Comparison of ENCODE assay signal across 29 cellular contexts in the genomic region with DNA sequence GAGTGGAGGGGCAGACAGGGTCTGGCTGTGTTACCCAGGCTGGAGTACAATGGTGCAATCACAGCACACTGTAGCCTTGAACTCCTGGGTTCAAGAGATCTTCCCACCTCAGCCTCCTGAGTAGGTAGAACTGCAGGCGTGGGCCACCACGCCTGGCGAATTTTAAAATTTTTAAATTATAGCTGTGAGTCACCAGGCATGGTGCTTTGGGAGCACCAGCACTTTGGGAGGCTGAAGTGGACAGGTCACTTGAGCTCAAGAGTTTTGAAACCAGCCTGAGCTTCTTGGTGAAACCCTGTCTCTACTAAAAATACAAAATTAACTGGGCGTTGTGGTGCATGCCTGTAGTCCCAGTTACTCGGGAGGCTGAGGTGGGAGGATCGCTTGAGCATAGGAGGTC.
"Had no signal": no experiment of that assay in that cellular context is flagged by ENCODE, and none has a peak within 500 bp of the region (broad histone marks: within the 10 kb centered on the region; RNA-seq: fewer than 3 reads in every experiment).

No MANE protein-coding gene starts in this region.

- H3K4me1 ChIP-seq: pancreas, testis had no signal

- H3K27ac ChIP-seq: neutrophil, pancreas, psoas muscle, skin epidermis, spleen, suprapubic skin, testis, tibial artery, transverse colon, vagina had no signal

- H3K4me3 ChIP-seq: pancreas, psoas muscle, skin epidermis, smooth muscle cell, spleen, suprapubic skin, testis, tibial artery, transverse colon, vagina had no signal

- FAIRE-seq: urothelium cell line had no signal

- H3K36me3 ChIP-seq: neutrophil, pancreas, tibial artery, vagina had no signal

- ATAC-seq: naive thymus-derived CD8-positive, alpha-beta T cell; natural killer cell treated with Interleukin-12 subunit alpha and Interleukin-12 subunit beta and Interleukin-15 and Interleukin-18, amount 100 ng/mL, for 72 hours; pancreas; right cardiac atrium; sciatic nerve; stimulated activated memory B cell treated with anti-CD40 and anti-IgM and Interleukin-4, amounts not matched to agents 10 μg/mL and 1 μg/mL and 100 μg/mL, for 72 hours; stimulated activated naive CD8-positive, alpha-beta T cell treated with anti-CD3 and anti-CD28 coated beads, Interleukin-15, amount 100 ng/mL, for 72 hours; stimulated activated naive CD8-positive, alpha-beta T cell treated with anti-CD3 and anti-CD28 coated beads, Interleukin-15, Interleukin-2, amounts not matched to agents 100 U/mL and 50 U/mL, for 24 hours had no signal

- H3K27me3 ChIP-seq: neutrophil, pancreas, spleen, suprapubic skin, testis, tibial artery, transverse colon, vagina had no signal

- DNase-seq: naive B cell; naive thymus-derived CD8-positive, alpha-beta T cell; nephron progenitor cell; nucleus accumbens; pancreas; psoas muscle; right cardiac atrium; spleen; stimulated activated CD4-positive, alpha-beta T cell treated with anti-CD3 and anti-CD28 coated beads, Interleukin-12 subunit alpha, Interleukin-12 subunit beta, amount 100 ng/mL, for 4 hours; stimulated activated CD4-positive, alpha-beta T cell treated with anti-CD3 and anti-CD28 coated beads, Interleukin-1b, Interleukin-23, amount 100 ng/mL, for 48 hours; stimulated activated CD4-positive, alpha-beta T cell treated with anti-CD3 and anti-CD28 coated beads, Interleukin-4, amount 100 ng/mL, for 1 hour; stimulated activated CD4-positive, alpha-beta T cell treated with anti-CD3 and anti-CD28 coated beads, Interleukin-4, amount 100 ng/mL, for 4 hours; stimulated activated CD8-positive, alpha-beta memory T cell treated with anti-CD3 and anti-CD28 coated beads, Interleukin-4, amount 100 ng/mL, for 48 hours; stimulated activated naive CD4-positive, alpha-beta T cell; stimulated activated naive CD8-positive, alpha-beta T cell treated with anti-CD3 and anti-CD28 coated beads, Interleukin-15, amount 100 ng/mL, for 72 hours; stimulated activated naive CD8-positive, alpha-beta T cell treated with anti-CD3 and anti-CD28 coated beads, Interleukin-15, Interleukin-2, amounts not matched to agents 100 U/mL and 50 U/mL, for 24 hours; substantia nigra; testis; tibial artery; transverse colon had no signal

- H3K9me3 ChIP-seq: neutrophil, pancreas, psoas muscle, spleen, suprapubic skin, testis, tibial artery, transverse colon, vagina had no signal

- H3K4me2 ChIP-seq: smooth muscle cell had no signal
